1 cellular context compared by ENCODE assay signal in genomic region chr16:1678500-1679098, GRCh38.
A peak's percentile ranks its signal among the peaks of the same experiment; 100 is the strongest.
TF ChIP-seq lines count a peak whose summit lies in the region.

No MANE protein-coding gene starts in this region.

TF ChIP-seq in HepG2, 621 proteins besides CTCF, POLR2A, EP300 and RAD21 (continued from another document and continues in another):
- TF ChIP-seq ZHX1 (CRISPR knock-in tag; IDR thresholded peaks at IDR 0.05; ENCODE audit: low read depth) (no peak), ZC3H13 (CRISPR knock-in tag; IDR thresholded peaks at IDR 0.05) (0 out of 2 replicates have a peak, but pooled peaks have one; percentile 51), MIXL1 (CRISPR knock-in tag; IDR thresholded peaks at IDR 0.05) (no peak), AHR (CRISPR knock-in tag; IDR thresholded peaks at IDR 0.05) (no peak), TEAD2 (CRISPR knock-in tag; IDR thresholded peaks at IDR 0.05) (no peak), TRIM22 (IDR thresholded peaks at IDR 0.05) (no peak), HOMEZ (CRISPR knock-in tag; IDR thresholded peaks at IDR 0.05; ENCODE audit: low read depth) (no peak), HIVEP1 (CRISPR knock-in tag; IDR thresholded peaks at IDR 0.05) (no peak), ZNF513 (CRISPR knock-in tag; conservative IDR thresholded peaks at IDR 0.05) (no peak), POLR2AphosphoS2 (IDR thresholded peaks at IDR 0.05; ENCODE audit: low read depth, low read length) (no peak), ZNF382 (CRISPR knock-in tag; IDR thresholded peaks at IDR 0.05; ENCODE audit: borderline replicate concordance) (no peak), ZNF503 (CRISPR knock-in tag; IDR thresholded peaks at IDR 0.05) (no peak), CSRNP1 (CRISPR knock-in tag; IDR thresholded peaks at IDR 0.05) (no peak), EEA1 (CRISPR knock-in tag; IDR thresholded peaks at IDR 0.05; ENCODE audit: borderline replicate concordance) (0 out of 2 replicates have a peak, but pooled peaks have one; percentile 55), ZNF766 (CRISPR knock-in tag; IDR thresholded peaks at IDR 0.05; ENCODE audit: borderline replicate concordance) (no peak), ZHX2 (IDR thresholded peaks at IDR 0.05; ENCODE audit: low read depth) (no peak), ZHX2 (CRISPR knock-in tag; IDR thresholded peaks at IDR 0.05; ENCODE audit: borderline replicate concordance) (no peak), MZF1 (CRISPR knock-in tag; IDR thresholded peaks at IDR 0.05; ENCODE audit: borderline replicate concordance) (no peak), RBM39 (IDR thresholded peaks at IDR 0.05; ENCODE audit: low read depth, low read length, poor library complexity, severe bottlenecking) (peak; percentile 45), ATF1 (CRISPR knock-in tag; IDR thresholded peaks at IDR 0.05) (no peak), E2F2 (CRISPR knock-in tag; IDR thresholded peaks at IDR 0.05; ENCODE audit: borderline replicate concordance) (no peak), ZNF749 (CRISPR knock-in tag; IDR thresholded peaks at IDR 0.05; ENCODE audit: borderline replicate concordance) (0 out of 2 replicates have a peak, but pooled peaks have one; percentile 2), CENPT (CRISPR knock-in tag; IDR thresholded peaks at IDR 0.05; ENCODE audit: low read depth) (0 out of 2 replicates have a peak, but pooled peaks have one; percentile 17), TBX3 (IDR thresholded peaks at IDR 0.05; ENCODE audit: borderline replicate concordance) (no peak), XBP1 (CRISPR knock-in tag; IDR thresholded peaks at IDR 0.05) (no peak), KDM6A (CRISPR knock-in tag; IDR thresholded peaks at IDR 0.05; ENCODE audit: low read depth) (no peak)
- TF ChIP-seq, protein P1, sequence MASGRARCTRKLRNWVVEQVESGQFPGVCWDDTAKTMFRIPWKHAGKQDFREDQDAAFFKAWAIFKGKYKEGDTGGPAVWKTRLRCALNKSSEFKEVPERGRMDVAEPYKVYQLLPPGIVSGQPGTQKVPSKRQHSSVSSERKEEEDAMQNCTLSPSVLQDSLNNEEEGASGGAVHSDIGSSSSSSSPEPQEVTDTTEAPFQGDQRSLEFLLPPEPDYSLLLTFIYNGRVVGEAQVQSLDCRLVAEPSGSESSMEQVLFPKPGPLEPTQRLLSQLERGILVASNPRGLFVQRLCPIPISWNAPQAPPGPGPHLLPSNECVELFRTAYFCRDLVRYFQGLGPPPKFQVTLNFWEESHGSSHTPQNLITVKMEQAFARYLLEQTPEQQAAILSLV (CRISPR knock-in tag; IDR thresholded peaks at IDR 0.05; ENCODE audit: borderline replicate concordance) = peak; percentile 83; the same call in 1 of the 2 replicates
- TF ChIP-seq, protein P2, sequence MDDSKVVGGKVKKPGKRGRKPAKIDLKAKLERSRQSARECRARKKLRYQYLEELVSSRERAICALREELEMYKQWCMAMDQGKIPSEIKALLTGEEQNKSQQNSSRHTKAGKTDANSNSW (CRISPR knock-in tag; IDR thresholded peaks at IDR 0.05; ENCODE audit: borderline replicate concordance) = no peak
- TF ChIP-seq, protein P3, sequence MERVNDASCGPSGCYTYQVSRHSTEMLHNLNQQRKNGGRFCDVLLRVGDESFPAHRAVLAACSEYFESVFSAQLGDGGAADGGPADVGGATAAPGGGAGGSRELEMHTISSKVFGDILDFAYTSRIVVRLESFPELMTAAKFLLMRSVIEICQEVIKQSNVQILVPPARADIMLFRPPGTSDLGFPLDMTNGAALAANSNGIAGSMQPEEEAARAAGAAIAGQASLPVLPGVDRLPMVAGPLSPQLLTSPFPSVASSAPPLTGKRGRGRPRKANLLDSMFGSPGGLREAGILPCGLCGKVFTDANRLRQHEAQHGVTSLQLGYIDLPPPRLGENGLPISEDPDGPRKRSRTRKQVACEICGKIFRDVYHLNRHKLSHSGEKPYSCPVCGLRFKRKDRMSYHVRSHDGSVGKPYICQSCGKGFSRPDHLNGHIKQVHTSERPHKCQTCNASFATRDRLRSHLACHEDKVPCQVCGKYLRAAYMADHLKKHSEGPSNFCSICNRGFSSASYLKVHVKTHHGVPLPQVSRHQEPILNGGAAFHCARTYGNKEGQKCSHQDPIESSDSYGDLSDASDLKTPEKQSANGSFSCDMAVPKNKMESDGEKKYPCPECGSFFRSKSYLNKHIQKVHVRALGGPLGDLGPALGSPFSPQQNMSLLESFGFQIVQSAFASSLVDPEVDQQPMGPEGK (CRISPR knock-in tag; IDR thresholded peaks at IDR 0.05) = peak; percentile 62; the same call in 1 of the 2 replicates
